8 cellular contexts compared by ENCODE assay signal in the genomic region with DNA sequence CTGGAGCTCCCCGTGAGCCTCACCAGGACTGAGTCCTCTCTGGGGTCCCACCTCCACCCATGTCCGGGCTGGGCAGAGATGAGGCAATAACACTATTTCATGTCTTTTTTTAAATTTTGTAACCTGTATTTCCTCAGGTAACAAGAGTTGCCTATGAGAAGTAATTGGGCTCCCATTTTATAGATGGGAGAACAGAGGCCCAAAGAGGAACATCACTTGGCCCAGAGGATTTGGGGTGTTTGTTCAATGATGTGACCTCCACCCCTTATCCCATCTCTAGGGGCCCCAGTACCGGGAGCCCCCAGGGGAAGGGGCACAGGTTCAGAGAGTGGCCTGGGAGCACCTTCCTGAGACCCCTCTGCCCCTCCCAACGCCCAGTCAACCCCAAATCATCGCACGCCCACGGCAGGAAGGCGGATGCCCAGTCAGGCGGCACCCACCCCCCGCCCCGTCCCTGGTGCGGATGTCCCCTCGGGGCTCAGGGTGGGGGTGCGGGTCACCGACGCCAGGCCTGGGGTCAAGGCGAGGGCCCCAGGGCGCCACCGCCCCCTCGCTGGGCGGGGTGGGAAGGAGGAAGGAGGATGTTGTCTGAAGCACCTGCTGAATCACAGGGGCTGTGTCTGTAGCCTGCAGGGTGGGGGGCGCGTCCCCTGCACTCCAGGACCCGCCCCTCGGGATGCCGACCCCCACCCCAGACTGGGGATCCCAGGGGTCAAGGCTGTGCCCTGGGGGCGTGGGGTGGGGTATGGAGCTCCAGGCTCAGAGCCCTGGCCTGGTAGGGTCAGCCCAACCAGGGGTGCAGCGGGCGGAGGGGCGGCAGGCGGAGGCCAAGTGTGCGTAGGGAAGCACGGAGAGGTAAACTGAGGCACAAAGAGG. TPM values are rescaled to one million over a fixed set of nuclear protein-coding genes. Genes with fewer than 3 reads are reported as not detected.
A peak's percentile ranks its signal among the peaks of the same experiment; 100 is the strongest.
DNase-seq lines count a peak whose midpoint lies in the region; ATAC-seq, FAIRE-seq and TF ChIP-seq lines count a peak whose summit lies in the region.

No MANE protein-coding gene starts in this region.

- H3F3A ChIP-seq in GM23248 (ENCODE audit: insufficient read depth) = peaks cover 51% of the 10 kb centered on the region

- H3K4me3 Mint-ChIP-seq in CD8-positive, alpha-beta T cell = peak overlapping the region; percentile 90

- peak overlapping the region; percentile 96 for H3K27ac Mint-ChIP-seq in CD8-positive, alpha-beta T cell

- TF ChIP-seq CTCF in CD8-positive, alpha-beta T cell (IDR thresholded peaks at IDR 0.05) = no peak
- TF ChIP-seq CTCF in RWPE1 (conservative IDR thresholded peaks at IDR 0.05; ENCODE audit: low read depth) = no peak
- no peak for TF ChIP-seq CTCF in bronchial epithelial cell (IDR thresholded peaks at IDR 0.05; ENCODE audit: insufficient read depth, low read length, severe bottlenecking)
- no peak for TF ChIP-seq CTCF in transverse colon (IDR thresholded peaks at IDR 0.05)

- no peak for TF ChIP-seq EP300 in transverse colon (IDR thresholded peaks at IDR 0.05; ENCODE audit: low read depth)

- peak overlapping the region; percentile 59 for H3K4me3 ChIP-seq in CD8-positive, alpha-beta T cell (ENCODE audit: low read depth, low read length)
- H3K4me3 ChIP-seq in GM23248 = peak overlapping the region; percentile 38; the same call in 1 of the 2 replicates
- no peak overlapping the region for H3K4me3 ChIP-seq in bronchial epithelial cell (ENCODE audit: low read depth, low read length)
- peak overlapping the region; percentile 18 for H3K4me3 ChIP-seq in mesodermal cell (ENCODE audit: extremely low read depth, insufficient read depth, low read length, poor library complexity, severe bottlenecking)
- peak overlapping the region in 3 of 4 donors; percentile 10 to 61 (median 55) for H3K4me3 ChIP-seq in transverse colon

- H3K4me2 ChIP-seq in GM23248 (ENCODE audit: unreplicated experiment) = peak overlapping the region; percentile 51

- 19 to 33% methylated on average over 10 to 31 of the region's 33 CpGs for WGBS in GM23248 (ENCODE audit: low coverage in 1 of 2, low lambda C conversion rate in 2 of 2, missing lambda C conversion rate in 2 of 2), 2 experiments
- 22 to 30% methylated on average over 21 to 27 of the region's 33 CpGs for WGBS in mesodermal cell (ENCODE audit: insufficient coverage in 2 of 2), 2 experiments
- WGBS in transverse colon (ENCODE audit: low coverage in 1 of 2), 2 donors = 7 to 11% methylated on average over 3 to 30 of the region's 33 CpGs

- H3K9me2 ChIP-seq in GM23248 (ENCODE audit: insufficient read depth) = no peaks in the 10 kb centered on the region

- POLR2A ChIA-PET in CD8-positive, alpha-beta T cell (lab: Charles Lee) = interaction anchor here (0.7 to 4.5 kb wide), 5 partner anchors 8 to 193 kb away, joined by 3 to 40 read pairs (median 6); a partner anchor contains a TSS
- POLR2A ChIA-PET in RWPE1 (lab: Yijun Ruan, JAX; ENCODE audit: low non-redundant PET) = interaction anchor here (0.6 kb wide), 1 partner anchor 18 kb away, joined by 4 read pairs; no protein-coding TSS in a partner anchor

- H2AFZ ChIP-seq in GM23248 = no peak overlapping the region

- intact Hi-C loops in CD8-positive, alpha-beta T cell (cut with DNase I, micrococcal nuclease) = loop anchor here (1.0 kb wide), 2 partner anchors 9 to 11 kb away; a partner anchor contains a TSS
- intact Hi-C loops in transverse colon (cut with DNase I; ENCODE audit: low total_unique reads) = no loop called here
- intact Hi-C loops in head of caudate nucleus (cut with DNase I) = no loop called here

- no peaks in the 10 kb centered on the region for H4K20me1 ChIP-seq in GM23248 (ENCODE audit: insufficient read depth)

- in situ Hi-C loops in GM23248 (cut with MboI) (no loop called here), transverse colon (cut with MboI; ENCODE audit: low pct_ligation_motif_present in 1 of 4, low pct_unique_long_range_greater_than_20kb in 1 of 4, low sequenced_read_pairs in 3 of 4) (no loop called here)

- peak in 4 of 7 experiments; percentile 55 to 67 (median 61) for DNase-seq in CD8-positive, alpha-beta T cell
- DNase-seq in GM23248 (peak; percentile 67), RWPE1 (ENCODE audit: low spot score) (peak; percentile 37), bronchial epithelial cell (ENCODE audit: low read depth) (peak; percentile 68), transverse colon (peak; percentile 63), dedifferentiated amniotic fluid mesenchymal stem cell (ENCODE audit: extremely low spot score) (no peak), head of caudate nucleus (no peak)

- H3K79me2 ChIP-seq in GM23248 (ENCODE audit: insufficient read depth) = peaks cover 32% of the 10 kb centered on the region

- no peaks in the 10 kb centered on the region for H3K9me3 ChIP-seq in CD8-positive, alpha-beta T cell (ENCODE audit: low read length)
- H3K9me3 ChIP-seq in GM23248 (ENCODE audit: low read depth) = no peaks in the 10 kb centered on the region
- H3K9me3 ChIP-seq in mesodermal cell (ENCODE audit: control insufficient read depth, low read length) = no peaks in the 10 kb centered on the region
- H3K9me3 ChIP-seq in transverse colon = no peaks in the 10 kb centered on the region

- no peaks in the 10 kb centered on the region for H3K27me3 Mint-ChIP-seq in CD8-positive, alpha-beta T cell (ENCODE audit: low read depth)

- peaks cover 75% of the 10 kb centered on the region for H3K4me1 ChIP-seq in CD8-positive, alpha-beta T cell (ENCODE audit: insufficient read depth, low read length)
- H3K4me1 ChIP-seq in GM23248 (ENCODE audit: insufficient read depth) = peaks cover 41% of the 10 kb centered on the region
- peaks cover 77% of the 10 kb centered on the region for H3K4me1 ChIP-seq in mesodermal cell (ENCODE audit: control insufficient read depth, insufficient read depth, low read length, poor library complexity, severe bottlenecking)
- H3K4me1 ChIP-seq in transverse colon = peaks cover 58 to 79% (median 73%) of the 10 kb centered on the region in 4 donors

- H3K4me1 Mint-ChIP-seq in CD8-positive, alpha-beta T cell (ENCODE audit: low read depth) = peaks cover 51% of the 10 kb centered on the region

- ATAC-seq in CD8-positive, alpha-beta T cell = peak; percentile 12

- H3K36me3 ChIP-seq in CD8-positive, alpha-beta T cell (ENCODE audit: insufficient read depth, low read length) = peaks cover 26% of the 10 kb centered on the region
- H3K36me3 ChIP-seq in GM23248 (ENCODE audit: low read depth) (peaks cover 25% of the 10 kb centered on the region; the same call in 1 of the 2 replicates), bronchial epithelial cell (ENCODE audit: control insufficient read depth, insufficient read depth, low read length) (peaks cover 18% of the 10 kb centered on the region), mesodermal cell (ENCODE audit: control insufficient read depth, insufficient read depth, low read length) (peaks cover 34% of the 10 kb centered on the region), transverse colon (peaks cover 0 to 24% (median 10%) of the 10 kb centered on the region in 4 donors)

- peaks cover 16% of the 10 kb centered on the region for H3K36me3 Mint-ChIP-seq in CD8-positive, alpha-beta T cell

- H3K27me3 ChIP-seq in CD8-positive, alpha-beta T cell (ENCODE audit: insufficient read depth, low read length) = no peaks in the 10 kb centered on the region
- H3K27me3 ChIP-seq in GM23248 (replicated peaks; ENCODE audit: insufficient read depth) = no peaks in the 10 kb centered on the region
- no peaks in the 10 kb centered on the region for H3K27me3 ChIP-seq in bronchial epithelial cell (ENCODE audit: control insufficient read depth, insufficient read depth, low read length)
- H3K27me3 ChIP-seq in transverse colon = no peaks in the 10 kb centered on the region

- peak overlapping the region; percentile 99 for H3K27ac ChIP-seq in CD8-positive, alpha-beta T cell (ENCODE audit: low read depth, low read length)
- H3K27ac ChIP-seq in GM23248 (peak overlapping the region; percentile 98), RWPE1 (peak overlapping the region; percentile 100), mesodermal cell (ENCODE audit: low read depth, low read length, severe bottlenecking) (peak overlapping the region; percentile 75), transverse colon (peak overlapping the region; percentile 98 to 100 (median 98))

- H3K9ac ChIP-seq in GM23248 = peak overlapping the region; percentile 94

- H3K9me3 Mint-ChIP-seq in CD8-positive, alpha-beta T cell = no peaks in the 10 kb centered on the region

- CTCF ChIA-PET in CD8-positive, alpha-beta T cell (lab: Charles Lee) = interaction anchor here (16.0 kb wide), 1 partner anchor 17 kb away, joined by 498 read pairs; a partner anchor contains a TSS
- CTCF ChIA-PET in RWPE1 (lab: Yijun Ruan, JAX) = interaction anchor here (0.6 to 10.3 kb wide), 2 partner anchors 15 to 101 kb away, joined by 3 to 116 read pairs; no protein-coding TSS in a partner anchor

- no peak for TF ChIP-seq POLR2A in transverse colon (IDR thresholded peaks at IDR 0.05)

- FAIRE-seq in bronchial epithelial cell (lab: Jason Lieb, UNC) = no peak

RNA-seq across cellular contexts. Expression of a gene that starts 9.0 kb away (rescaled TPM):
- total RNA-seq in CD8-positive, alpha-beta T cell = 100 to 1,000 TPM; 689 to 695 TPM
- total RNA-seq in GM23248 (2014; rRNA removed; shearing (Covaris generic)) = 239 and 392 TPM in 2 replicates
- polyA plus RNA-seq in GM23248 (2016; fragmentation: Nextera tagmentation; extraction: Ambion mirVana) = 163 and 185 TPM in 2 replicates
- total RNA-seq in bronchial epithelial cell (317 and 370 TPM in 2 replicates), transverse colon (100 to 1,000 TPM; 431 to 488 (median 460) TPM)
- 231 TPM for polyA plus RNA-seq in mesodermal cell (2013, experiment 1 of 2)
- 221 TPM for polyA plus RNA-seq in mesodermal cell (2013, experiment 2 of 2)

RNA-seq across cellular contexts. Expression of a gene that starts 11.7 kb away (rescaled TPM):
- total RNA-seq in CD8-positive, alpha-beta T cell = 100 to 1,000 TPM; 305 to 314 TPM
- 9.4 and 18.5 TPM in 2 replicates for total RNA-seq in GM23248 (2014; rRNA removed; shearing (Covaris generic))
- 3.1 and 4.0 TPM in 2 replicates for polyA plus RNA-seq in GM23248 (2016; fragmentation: Nextera tagmentation; extraction: Ambion mirVana)
- total RNA-seq in bronchial epithelial cell (15.8 and 31.1 TPM in 2 replicates), transverse colon (100 to 1,000 TPM in 3 of 4 donors, 10 to 100 TPM in 1; 89.4 to 379 (median 116) TPM)
- polyA plus RNA-seq in mesodermal cell (2013, experiment 1 of 2) = 101 TPM
- polyA plus RNA-seq in mesodermal cell (2013, experiment 2 of 2) = 84.0 TPM

RNA-seq across cellular contexts. Expression of a gene that starts 15.2 kb away (rescaled TPM):
- total RNA-seq in CD8-positive, alpha-beta T cell = 10 to 100 TPM; 36.2 to 37.4 TPM
- total RNA-seq in GM23248 (2014; rRNA removed; shearing (Covaris generic)) = 61.5 and 84.5 TPM in 2 replicates
- polyA plus RNA-seq in GM23248 (2016; fragmentation: Nextera tagmentation; extraction: Ambion mirVana) = 67.8 and 81.6 TPM in 2 replicates
- total RNA-seq in bronchial epithelial cell = 20.8 and 27.1 TPM in 2 replicates
- 22.1 TPM for polyA plus RNA-seq in mesodermal cell (2013, experiment 1 of 2)
- 19.2 TPM for polyA plus RNA-seq in mesodermal cell (2013, experiment 2 of 2)
- total RNA-seq in transverse colon = 100 to 1,000 TPM in 2 of 4 donors, 10 to 100 TPM in 2; 72.5 to 116 (median 99.0) TPM

RNA-seq across cellular contexts. Expression of a gene that starts 18.6 kb away (rescaled TPM):
- 10 to 100 TPM; 86.2 to 96.3 TPM for total RNA-seq in CD8-positive, alpha-beta T cell
- total RNA-seq in GM23248 (2014; rRNA removed; shearing (Covaris generic)) = 27.4 and 38.9 TPM in 2 replicates
- 287 and 290 TPM in 2 replicates for polyA plus RNA-seq in GM23248 (2016; fragmentation: Nextera tagmentation; extraction: Ambion mirVana)
- 8.7 and 14.8 TPM in 2 replicates for total RNA-seq in bronchial epithelial cell
- 132 TPM for polyA plus RNA-seq in mesodermal cell (2013, experiment 1 of 2)
- 98.5 TPM for polyA plus RNA-seq in mesodermal cell (2013, experiment 2 of 2)
- 100 to 1,000 TPM; 157 to 650 (median 240) TPM for total RNA-seq in transverse colon

RNA-seq across cellular contexts. Expression of a gene that starts 22.3 kb away (rescaled TPM):
- under 1 TPM; 0.49 to 0.67 TPM for total RNA-seq in CD8-positive, alpha-beta T cell
- total RNA-seq in GM23248 (2014; rRNA removed; shearing (Covaris generic)) = 2.7 and 4.5 TPM in 2 replicates
- polyA plus RNA-seq in GM23248 (2016; fragmentation: Nextera tagmentation; extraction: Ambion mirVana) = 0.29 and 0.41 TPM in 2 replicates
- total RNA-seq in bronchial epithelial cell (1.2 and 2.9 TPM in 2 replicates), transverse colon (1 to 10 TPM in 1 of 4 donors, under 1 TPM in 2, not detected in 1; 0.32 to 5.2 (median 0.68) TPM)
- polyA plus RNA-seq in mesodermal cell (2013, experiment 1 of 2) = 11.5 TPM
- 12.2 TPM for polyA plus RNA-seq in mesodermal cell (2013, experiment 2 of 2)

Comparison
In these comparisons a context has a peak if more than half of its experiments do, and no peak if none do; other contexts are left out.
1. DNase-seq: peak in CD8-positive, alpha-beta T cell (4 of 7), GM23248 (single experiment), RWPE1 (single experiment), bronchial epithelial cell (single experiment) and transverse colon (single experiment); none in dedifferentiated amniotic fluid mesenchymal stem cell (single experiment) and head of caudate nucleus (0 of 42).
2. intact Hi-C loops: an anchor here in CD8-positive, alpha-beta T cell (1.0 kb wide); none called in transverse colon and head of caudate nucleus.
3. Peak in every context shown above with its lines, with median percentiles within 50 percentile points of each other: H3K27ac ChIP-seq.